7 cellular contexts compared by ENCODE assay signal in genomic region chr2:45214550-45214949, GRCh38.
"Had no signal": no experiment of that assay in that cellular context is flagged by ENCODE, and none has a peak within 500 bp of the region (broad histone marks: within the 10 kb centered on the region; RNA-seq: fewer than 3 reads in every experiment).

No MANE protein-coding gene starts in this region.

- ATAC-seq: K562 had no signal

- H3K4me3 ChIP-seq: K562 had no signal

- H3K36me3 Mint-ChIP-seq: IgD-negative memory B cell had no signal

- H3K4me3 Mint-ChIP-seq: IgD-negative memory B cell had no signal

- H3K27ac Mint-ChIP-seq: IgD-negative memory B cell had no signal

- FAIRE-seq: HTR-8/SVneo, K562 had no signal

- DNase-seq: IMR-90, KBM-7, KG1 had no signal

- H3K27ac ChIP-seq: HL-60 had no signal
